In genomic region chr3:48655063-48655462, GRCh38 we compare ENCODE assay signal across 1 cellular context.
TF ChIP-seq lines count a peak whose summit lies in the region.

No MANE protein-coding gene starts in this region.

TF ChIP-seq in H1, 55 proteins besides CTCF, POLR2A, EP300 and RAD21:
- TF ChIP-seq CHD1 (IDR thresholded peaks at IDR 0.05; ENCODE audit: low read depth, low read length) (no peak), EGR1 (IDR thresholded peaks at IDR 0.05; ENCODE audit: borderline replicate concordance, low read depth, low read length) (no peak), ASH2L (IDR thresholded peaks at IDR 0.05; ENCODE audit: low read length) (no peak), FOSL1 (IDR thresholded peaks at IDR 0.05; ENCODE audit: insufficient read depth, low read depth, low read length) (no peak), EZH2 (IDR thresholded peaks at IDR 0.05; ENCODE audit: low read depth, low read length, severe bottlenecking) (no peak), RFX5 (IDR thresholded peaks at IDR 0.05; ENCODE audit: borderline replicate concordance, low read depth, low read length) (no peak), CBX8 (IDR thresholded peaks at IDR 0.05; ENCODE audit: borderline replicate concordance, low read depth, low read length) (no peak), RXRA (IDR thresholded peaks at IDR 0.05; ENCODE audit: insufficient read depth, low read depth, low read length) (no peak), NRF1 (IDR thresholded peaks at IDR 0.05; ENCODE audit: low read depth, low read length) (no peak), MAFK (IDR thresholded peaks at IDR 0.05; ENCODE audit: low read depth, low read length) (no peak), SUZ12 (IDR thresholded peaks at IDR 0.05; ENCODE audit: low read length) (no peak), E2F6 (IDR thresholded peaks at IDR 0.05) (no peak), SRF (IDR thresholded peaks at IDR 0.05; ENCODE audit: low read depth, low read length) (no peak), HDAC6 (IDR thresholded peaks at IDR 0.05; ENCODE audit: low read depth, low read length) (no peak), NANOG (IDR thresholded peaks at IDR 0.05; ENCODE audit: insufficient read depth, low read depth, low read length, poor library complexity, severe bottlenecking) (no peak), RBBP5 (IDR thresholded peaks at IDR 0.05; ENCODE audit: borderline replicate concordance, low read depth, low read length) (no peak), PHF8 (conservative IDR thresholded peaks at IDR 0.05; ENCODE audit: low read depth, low read length) (no peak), TBP (IDR thresholded peaks at IDR 0.05; ENCODE audit: low read depth, low read length) (no peak), GABPA (IDR thresholded peaks at IDR 0.05; ENCODE audit: borderline replicate concordance, insufficient read depth, low read length) (no peak)
